ENCODE assay signal across 14 cellular contexts in genomic region chr1:156714830-156715229, GRCh38. TPM values are rescaled to one million over a fixed set of nuclear protein-coding genes. Genes with fewer than 3 reads are reported as not detected.
DNase-seq lines count a peak whose midpoint lies in the region; ATAC-seq and TF ChIP-seq lines count a peak whose summit lies in the region.
"Had no signal": no experiment of that assay in that cellular context is flagged by ENCODE, and none has a peak within 500 bp of the region (broad histone marks: within the 10 kb centered on the region; RNA-seq: fewer than 3 reads in every experiment).

No MANE protein-coding gene starts in this region.

- TF ChIP-seq CTCF in glutamatergic neuron (IDR thresholded peaks at IDR 0.05; ENCODE audit: partially characterized antibody, unreplicated experiment) (no peak), osteocyte (IDR thresholded peaks at IDR 0.05) (no peak)

- no peaks in the 10 kb centered on the region for H3K9me3 Mint-ChIP-seq in activated naive CD4-positive, alpha-beta T cell treated with anti-CD3 and anti-CD28 coated beads, Interleukin-2, amount 10 ng/mL, durations not matched to agents 7 days and 5 days
- no peaks in the 10 kb centered on the region for H3K9me3 Mint-ChIP-seq in activated naive CD4-positive, alpha-beta T cell treated with anti-CD3 and anti-CD28 coated beads for 36 hours
- no peaks in the 10 kb centered on the region for H3K9me3 Mint-ChIP-seq in activated T-helper 17 cell treated with anti-CD3 and anti-CD28 coated beads, Interleukin-2, amount 50 U/mL, for 72 hours
- no peaks in the 10 kb centered on the region for H3K9me3 Mint-ChIP-seq in glutamatergic neuron (ENCODE audit: unreplicated experiment)
- H3K9me3 Mint-ChIP-seq in osteocyte (ENCODE audit: unreplicated experiment), result no peaks in the 10 kb centered on the region
- H3K9me3 Mint-ChIP-seq: CD4-positive, CD25-positive, alpha-beta regulatory T cell had no signal

- H3K36me3 Mint-ChIP-seq in activated naive CD4-positive, alpha-beta T cell treated with anti-CD3 and anti-CD28 coated beads, Interleukin-2, amount 10 ng/mL, durations not matched to agents 7 days and 5 days, result peaks cover 19% of the 10 kb centered on the region
- peaks cover 6% of the 10 kb centered on the region for H3K36me3 Mint-ChIP-seq in activated naive CD4-positive, alpha-beta T cell treated with anti-CD3 and anti-CD28 coated beads for 36 hours (ENCODE audit: low read depth)
- peaks cover 15% of the 10 kb centered on the region for H3K36me3 Mint-ChIP-seq in activated T-helper 17 cell treated with anti-CD3 and anti-CD28 coated beads, Interleukin-2, amount 50 U/mL, for 72 hours (ENCODE audit: low read depth)
- H3K36me3 Mint-ChIP-seq in glutamatergic neuron (ENCODE audit: unreplicated experiment) (peaks cover 5% of the 10 kb centered on the region), osteocyte (ENCODE audit: unreplicated experiment) (peaks cover 12% of the 10 kb centered on the region)

- intact Hi-C loops in activated naive CD4-positive, alpha-beta T cell treated with anti-CD3 and anti-CD28 coated beads for 36 hours (cut with micrococcal nuclease), result no loop called here

- DNase-seq in activated naive CD4-positive, alpha-beta T cell treated with anti-CD3 and anti-CD28 coated beads, Interleukin-2, amount 10 ng/mL, durations not matched to agents 7 days and 5 days, result no peak
- no peak for DNase-seq in activated naive CD4-positive, alpha-beta T cell treated with anti-CD3 and anti-CD28 coated beads for 36 hours
- no peak for DNase-seq in glutamatergic neuron
- DNase-seq in osteocyte (ENCODE audit: extremely low spot score, unreplicated experiment), result no peak
- DNase-seq in HT-29 (ENCODE audit: low spot score), result no peak
- DNase-seq in COR-L47 (lab: John Stamatoyannopoulos, UW), result no peak
- DNase-seq: 8988T; CD4-positive, CD25-positive, alpha-beta regulatory T cell; DND-41; GF-D8 had no signal

- H3K27me3 Mint-ChIP-seq in activated naive CD4-positive, alpha-beta T cell treated with anti-CD3 and anti-CD28 coated beads, Interleukin-2, amount 10 ng/mL, durations not matched to agents 7 days and 5 days, result no peaks in the 10 kb centered on the region
- H3K27me3 Mint-ChIP-seq in activated naive CD4-positive, alpha-beta T cell treated with anti-CD3 and anti-CD28 coated beads for 36 hours (ENCODE audit: low read depth), result no peaks in the 10 kb centered on the region
- H3K27me3 Mint-ChIP-seq in activated T-helper 17 cell treated with anti-CD3 and anti-CD28 coated beads, Interleukin-2, amount 50 U/mL, for 72 hours, result no peaks in the 10 kb centered on the region
- H3K27me3 Mint-ChIP-seq in glutamatergic neuron (ENCODE audit: unreplicated experiment) (peaks cover 2% of the 10 kb centered on the region), osteocyte (ENCODE audit: unreplicated experiment) (no peaks in the 10 kb centered on the region)
- H3K27me3 Mint-ChIP-seq: CD4-positive, CD25-positive, alpha-beta regulatory T cell had no signal

- H3K4me1 Mint-ChIP-seq in activated naive CD4-positive, alpha-beta T cell treated with anti-CD3 and anti-CD28 coated beads, Interleukin-2, amount 10 ng/mL, durations not matched to agents 7 days and 5 days, result no peaks in the 10 kb centered on the region
- H3K4me1 Mint-ChIP-seq in activated naive CD4-positive, alpha-beta T cell treated with anti-CD3 and anti-CD28 coated beads for 36 hours (ENCODE audit: low read depth), result no peaks in the 10 kb centered on the region
- peaks cover 6% of the 10 kb centered on the region for H3K4me1 Mint-ChIP-seq in activated T-helper 17 cell treated with anti-CD3 and anti-CD28 coated beads, Interleukin-2, amount 50 U/mL, for 72 hours
- no peaks in the 10 kb centered on the region for H3K4me1 Mint-ChIP-seq in glutamatergic neuron (ENCODE audit: low read depth, unreplicated experiment)
- H3K4me1 Mint-ChIP-seq in osteocyte (ENCODE audit: unreplicated experiment), result peaks cover 46% of the 10 kb centered on the region

- no peak for ATAC-seq in activated T-helper 17 cell treated with anti-CD3 and anti-CD28 coated beads, Interleukin-2, amount 50 U/mL, for 72 hours (replicated peaks)
- no peak for ATAC-seq in GM18909 (IDR thresholded peaks at IDR 0.05; ENCODE audit: poor library complexity, unreplicated experiment)
- ATAC-seq: HCT116, HepG2 had no signal

- CTCF ChIA-PET in activated naive CD4-positive, alpha-beta T cell treated with anti-CD3 and anti-CD28 coated beads, Interleukin-2, amount 10 ng/mL, durations not matched to agents 7 days and 5 days (lab: Charles Lee), result interaction anchor here (1.0 to 6.0 kb wide), 6 partner anchors 9 to 57 kb away, joined by 3 to 34 read pairs (median 15); partner anchors contain the start of gene CRABP2
- CTCF ChIA-PET in activated naive CD4-positive, alpha-beta T cell treated with anti-CD3 and anti-CD28 coated beads for 36 hours (lab: Charles Lee), result interaction anchor here (0.7 to 7.9 kb wide), 7 partner anchors 9 to 124 kb away, joined by 3 to 69 read pairs (median 7); partner anchors contain the start of genes CRABP2 and METTL25B

- peak overlapping the region; percentile 15 for H3K27ac Mint-ChIP-seq in activated naive CD4-positive, alpha-beta T cell treated with anti-CD3 and anti-CD28 coated beads, Interleukin-2, amount 10 ng/mL, durations not matched to agents 7 days and 5 days
- no peak overlapping the region for H3K27ac Mint-ChIP-seq in activated naive CD4-positive, alpha-beta T cell treated with anti-CD3 and anti-CD28 coated beads for 36 hours
- H3K27ac Mint-ChIP-seq in activated T-helper 17 cell treated with anti-CD3 and anti-CD28 coated beads, Interleukin-2, amount 50 U/mL, for 72 hours, result peak overlapping the region; percentile 66
- peak overlapping the region; percentile 1 for H3K27ac Mint-ChIP-seq in glutamatergic neuron (ENCODE audit: unreplicated experiment)
- peak overlapping the region; percentile 58 for H3K27ac Mint-ChIP-seq in osteocyte (ENCODE audit: unreplicated experiment)

- H3K4me3 Mint-ChIP-seq in activated naive CD4-positive, alpha-beta T cell treated with anti-CD3 and anti-CD28 coated beads, Interleukin-2, amount 10 ng/mL, durations not matched to agents 7 days and 5 days, result no peak overlapping the region
- H3K4me3 Mint-ChIP-seq in activated naive CD4-positive, alpha-beta T cell treated with anti-CD3 and anti-CD28 coated beads for 36 hours, result no peak overlapping the region
- H3K4me3 Mint-ChIP-seq in activated T-helper 17 cell treated with anti-CD3 and anti-CD28 coated beads, Interleukin-2, amount 50 U/mL, for 72 hours, result no peak overlapping the region
- H3K4me3 Mint-ChIP-seq in glutamatergic neuron (ENCODE audit: unreplicated experiment), result no peak overlapping the region
- no peak overlapping the region for H3K4me3 Mint-ChIP-seq in osteocyte (ENCODE audit: unreplicated experiment)

RNA-seq across cellular contexts. Expression of gene CRABP2, which starts 9.4 kb away (rescaled TPM):
- under 1 TPM; 0.45 to 0.72 TPM for total RNA-seq in activated naive CD4-positive, alpha-beta T cell treated with anti-CD3 and anti-CD28 coated beads for 36 hours
- total RNA-seq in activated T-helper 17 cell treated with anti-CD3 and anti-CD28 coated beads, Interleukin-2, amount 50 U/mL, for 72 hours, result 1 to 10 TPM; 2.2 to 4.4 TPM
- 2.4 TPM for total RNA-seq in glutamatergic neuron (ENCODE audit: unreplicated experiment)
- total RNA-seq in osteocyte, result 144 and 146 TPM in 2 replicates
- total RNA-seq in HT-29 (2014; rRNA removed; shearing (Covaris generic)), result 289 and 312 TPM in 2 replicates

RNA-seq across cellular contexts. Expression of gene METTL25B, which starts 13.4 kb away (rescaled TPM):
- 10 to 100 TPM; 35.3 to 35.5 TPM for total RNA-seq in activated naive CD4-positive, alpha-beta T cell treated with anti-CD3 and anti-CD28 coated beads for 36 hours
- total RNA-seq in activated T-helper 17 cell treated with anti-CD3 and anti-CD28 coated beads, Interleukin-2, amount 50 U/mL, for 72 hours, result 10 to 100 TPM; 29.0 to 51.6 TPM
- total RNA-seq in glutamatergic neuron (ENCODE audit: unreplicated experiment) (27.1 TPM), osteocyte (21.3 and 24.1 TPM in 2 replicates)
- 30.0 and 30.3 TPM in 2 replicates for total RNA-seq in HT-29 (2014; rRNA removed; shearing (Covaris generic))

RNA-seq across cellular contexts. Expression of gene ISG20L2, which starts 13.7 kb away (rescaled TPM):
- 10 to 100 TPM; 24.8 to 28.7 TPM for total RNA-seq in activated naive CD4-positive, alpha-beta T cell treated with anti-CD3 and anti-CD28 coated beads for 36 hours
- total RNA-seq in activated T-helper 17 cell treated with anti-CD3 and anti-CD28 coated beads, Interleukin-2, amount 50 U/mL, for 72 hours, result 10 to 100 TPM; 38.8 to 74.9 TPM
- total RNA-seq in glutamatergic neuron (ENCODE audit: unreplicated experiment), result 32.6 TPM
- 33.0 and 37.7 TPM in 2 replicates for total RNA-seq in osteocyte
- total RNA-seq in HT-29 (2014; rRNA removed; shearing (Covaris generic)), result 30.8 and 33.2 TPM in 2 replicates

RNA-seq across cellular contexts. Expression of gene MRPL24, which starts 26.1 kb away (rescaled TPM):
- 100 to 1,000 TPM in 1 of 2 experiments, 10 to 100 TPM in 1; 91.1 to 114 TPM for total RNA-seq in activated naive CD4-positive, alpha-beta T cell treated with anti-CD3 and anti-CD28 coated beads for 36 hours
- 10 to 100 TPM; 58.8 to 67.0 TPM for total RNA-seq in activated T-helper 17 cell treated with anti-CD3 and anti-CD28 coated beads, Interleukin-2, amount 50 U/mL, for 72 hours
- 25.1 TPM for total RNA-seq in glutamatergic neuron (ENCODE audit: unreplicated experiment)
- total RNA-seq in osteocyte, result 52.6 and 55.8 TPM in 2 replicates
- total RNA-seq in HT-29 (2014; rRNA removed; shearing (Covaris generic)), result 111 and 115 TPM in 2 replicates

RNA-seq across cellular contexts. Expression of gene HDGF, which starts 36.6 kb away (rescaled TPM):
- total RNA-seq in activated naive CD4-positive, alpha-beta T cell treated with anti-CD3 and anti-CD28 coated beads for 36 hours, result 100 to 1,000 TPM; 282 to 283 TPM
- 100 to 1,000 TPM; 270 to 361 TPM for total RNA-seq in activated T-helper 17 cell treated with anti-CD3 and anti-CD28 coated beads, Interleukin-2, amount 50 U/mL, for 72 hours
- total RNA-seq in glutamatergic neuron (ENCODE audit: unreplicated experiment) (147 TPM), osteocyte (213 and 219 TPM in 2 replicates)
- total RNA-seq in HT-29 (2014; rRNA removed; shearing (Covaris generic)), result 490 and 566 TPM in 2 replicates

Comparison
In these comparisons a context has a peak if more than half of its experiments do, and no peak if none do; other contexts are left out.
1. RNA of gene CRABP2, which starts 9.4 kb away (total RNA-seq): 289 to 312 TPM in HT-29 and 144 to 146 TPM in osteocyte; 2.2 to 4.4 TPM in activated T-helper 17 cell treated with anti-CD3 and anti-CD28 coated beads, Interleukin-2, amount 50 U/mL, for 72 hours, 2.4 TPM in glutamatergic neuron (single experiment) and 0.45 to 0.72 TPM in activated naive CD4-positive, alpha-beta T cell treated with anti-CD3 and anti-CD28 coated beads for 36 hours; every median in the first group is over 10 times any median in the second.